10 cellular contexts compared by ENCODE assay signal in genomic region chr9:137113385-137114159, GRCh38. TPM values are rescaled to one million over a fixed set of nuclear protein-coding genes. Genes with fewer than 3 reads are reported as not detected.
DNase-seq lines count a peak whose midpoint lies in the region; ATAC-seq, FAIRE-seq and TF ChIP-seq lines count a peak whose summit lies in the region.
"Had no signal": no experiment of that assay in that cellular context is flagged by ENCODE, and none has a peak within 500 bp of the region (broad histone marks: within the 10 kb centered on the region; RNA-seq: fewer than 3 reads in every experiment).

No MANE protein-coding gene starts in this region.

- no peak overlapping the region for H2BK120ac ChIP-seq in H1 (replicated peaks; ENCODE audit: low read depth, low read length)

- no peak overlapping the region for H3K9ac ChIP-seq in H1 (replicated peaks in 1 of 4; ENCODE audit: extremely low read depth in 1 of 4, low read depth in 3 of 4, low read length in 3 of 4)

- POLR2A ChIA-PET in GM10248 (lab: Yijun Ruan, JAX), result interaction anchor here (0.6 to 0.9 kb wide), 2 partner anchors 123 to 129 kb away, joined by 3 to 4 read pairs; no protein-coding TSS in a partner anchor
- POLR2A ChIA-PET in T-cell (lab: Charles Lee), result interaction anchor here in 1 of 2 donors (0.7 kb wide), 1 partner anchor 17 kb away, joined by 11 read pairs; no protein-coding TSS in a partner anchor
- POLR2A ChIA-PET in H1 (lab: Charles Lee; ENCODE audit: partially characterized antibody), result interaction anchor here (0.6 to 1.3 kb wide), 9 partner anchors 13 to 131 kb away, joined by 3 to 4 read pairs (median 3); partner anchors contain the start of gene SSNA1

- H3K23ac ChIP-seq in H1 (ENCODE audit: insufficient read length), result no peak overlapping the region

- no peaks in the 10 kb centered on the region; a peak in 1 of 8 replicates for H3K36me3 ChIP-seq in H1 (ENCODE audit: control insufficient read depth in 2 of 4, insufficient read depth in 4 of 4, low read length in 3 of 4)

- no peaks in the 10 kb centered on the region for H3K9me3 Mint-ChIP-seq in T-cell

- peak; percentile 41 to 49 (median 44) for ATAC-seq in T-cell (replicated peaks in 1 of 4)

- DNase-seq in GM10248 (ENCODE audit: extremely low spot score) (peak; percentile 58), T-cell (peak in 15 of 34 experiments; percentile 19 to 45 (median 33)), H1 (ENCODE audit: low read depth in 1 of 2, low spot score in 2 of 2) (peak in 1 of 2 experiments; percentile 66), NCI-H2171 (lab: John Stamatoyannopoulos, UW) (no peak), HPDE6-E6E7 (ENCODE audit: extremely low spot score) (no peak), DMS114 treated with DMSO at 0.1 percent for 48 hours (lab: John Stamatoyannopoulos, UW; ENCODE audit: unreplicated experiment) (no peak), NCI-H128 (lab: John Stamatoyannopoulos, UW; ENCODE audit: unreplicated experiment) (no peak)
- peak; percentile 46 for DNase-seq in stimulated activated CD4-positive, alpha-beta T cell treated with anti-CD3 and anti-CD28 coated beads, Interleukin-4, amount 100 ng/mL, for 1 hour

- no peak overlapping the region for H3K4ac ChIP-seq in H1 (replicated peaks; ENCODE audit: insufficient read length, low read depth, low read length)

- no peaks in the 10 kb centered on the region for H3K79me1 ChIP-seq in H1 (ENCODE audit: low read depth, low read length)

- no peak overlapping the region for H2AFZ ChIP-seq in H1 (ENCODE audit: low read length)

- H3K36me3 Mint-ChIP-seq in T-cell, result peaks cover 3% of the 10 kb centered on the region

- H2BK5ac ChIP-seq in H1 (ENCODE audit: low read depth, low read length), result no peak overlapping the region

- TF ChIP-seq CTCF in GM10248 (IDR thresholded peaks at IDR 0.05; ENCODE audit: control extremely low read depth, extremely low read depth, low read depth, missing control alignments) (peak; percentile 3), H1 (IDR thresholded peaks at IDR 0.05; ENCODE audit: control extremely low read depth in 1 of 3, insufficient read depth in 1 of 3, low read depth in 1 of 3, low read length in 3 of 3) (peak in 1 of 3 experiments; percentile 35; a peak in 1 of 4 replicates)

- H4K8ac ChIP-seq in H1 (ENCODE audit: extremely low read depth, insufficient read depth, low read length), result no peak overlapping the region

- H3K27me3 Mint-ChIP-seq in T-cell, result no peaks in the 10 kb centered on the region

- 0 out of 2 replicates have a peak overlapping the region, but pooled peaks have one; percentile 9 for H2AK5ac ChIP-seq in H1 (ENCODE audit: low read depth, low read length)

- no peak overlapping the region; a peak in 1 of 8 replicates for H3K4me3 ChIP-seq in H1 (ENCODE audit: extremely low read depth in 1 of 4, insufficient read depth in 2 of 4, low read depth in 3 of 4, low read length in 4 of 4)

- no peak overlapping the region for H4K91ac ChIP-seq in H1 (replicated peaks; ENCODE audit: insufficient read length, low read length)

- H4K5ac ChIP-seq in H1 (ENCODE audit: insufficient read length, low read depth, low read length), result no peak overlapping the region

- no peak for TF ChIP-seq POLR2A in H1 (IDR thresholded peaks at IDR 0.05; ENCODE audit: control extremely low read depth in 1 of 2, low read depth in 2 of 2, low read length in 2 of 2)

- H2BK20ac ChIP-seq in H1 (ENCODE audit: low read length), result no peak overlapping the region

- H3K27me3 ChIP-seq in H1 (replicated peaks in 1 of 4; ENCODE audit: control insufficient read depth in 3 of 4, extremely low read depth in 1 of 4, insufficient read depth in 3 of 4, low read length in 3 of 4), result peaks cover 15 to 36% (median 30%) of the 10 kb centered on the region in 4 experiments

- H3K23me2 ChIP-seq in H1 (ENCODE audit: low read depth, low read length), result peaks cover 3% of the 10 kb centered on the region; the same call in 1 of the 2 replicates

- H3K14ac ChIP-seq in H1 (ENCODE audit: insufficient read length), result no peak overlapping the region

- H3K27ac Mint-ChIP-seq in T-cell, result peak overlapping the region; percentile 8 to 68

- H2BK12ac ChIP-seq in H1 (ENCODE audit: low read depth, low read length), result no peak overlapping the region

- no peak overlapping the region for H3K56ac ChIP-seq in H1 (replicated peaks; ENCODE audit: insufficient read length, low read depth, low read length)

- H3K27ac ChIP-seq in H1 (ENCODE audit: low read depth, low read length), result no peak overlapping the region

- peaks cover 5 to 7% (median 5%) of the 10 kb centered on the region in 3 donors for H3K4me1 Mint-ChIP-seq in T-cell

- H3K4me2 ChIP-seq in H1 (ENCODE audit: insufficient read depth in 1 of 2, low read depth in 2 of 2, low read length in 2 of 2), result peak overlapping the region; percentile 33 to 50; a peak in 2 of 4 replicates

- no peaks in the 10 kb centered on the region for H3K9me3 ChIP-seq in H1 (ENCODE audit: insufficient read depth in 2 of 2, low read depth in 1 of 2, low read length in 1 of 2)

- no peak; a peak in 2 of 4 replicates for TF ChIP-seq RAD21 in H1 (IDR thresholded peaks at IDR 0.05 in 1 of 2, conservative IDR thresholded peaks at IDR 0.05 in 1 of 2; ENCODE audit: low read depth in 2 of 2, low read length in 2 of 2)

- FAIRE-seq in H1 (lab: Jason Lieb, UNC), result no peak

- H3K18ac ChIP-seq in H1 (ENCODE audit: extremely low read depth, low read length), result no peak overlapping the region; the same call in 1 of the 2 replicates

- CTCF ChIA-PET in GM10248 (lab: Yijun Ruan, JAX), result interaction anchor here (0.9 to 1.4 kb wide), 4 partner anchors 18 to 123 kb away, joined by 3 to 4 read pairs (median 3); partner anchors contain the start of gene SSNA1
- CTCF ChIA-PET in T-cell (lab: Charles Lee), result interaction anchor here (0.6 to 0.9 kb wide), 3 partner anchors 18 to 212 kb away, joined by 3 read pairs; no protein-coding TSS in a partner anchor
- CTCF ChIA-PET in H1 (lab: Charles Lee; ENCODE audit: partially characterized antibody), result interaction anchor here (0.5 to 2.1 kb wide), 13 partner anchors 10 to 120 kb away, joined by 3 to 8 read pairs (median 3); partner anchors contain the start of genes NPDC1 and SAPCD2

- peaks cover 0 to 7% (median under 1%) of the 10 kb centered on the region in 4 experiments; a peak in 3 of 7 replicates for H3K4me1 ChIP-seq in H1 (replicated peaks in 1 of 4; ENCODE audit: control insufficient read depth in 3 of 4, insufficient read depth in 4 of 4, low read length in 3 of 4)

- H4K20me1 ChIP-seq in H1 (replicated peaks in 1 of 2; ENCODE audit: control insufficient read depth in 1 of 2, insufficient read depth in 2 of 2, low read length in 2 of 2), result peaks cover 0 to 4% of the 10 kb centered on the region in 2 experiments

- no peak for TF ChIP-seq EP300 in H1 (IDR thresholded peaks at IDR 0.05; ENCODE audit: borderline replicate concordance in 1 of 2, low read depth in 2 of 2, low read length in 2 of 2)

- H3K4me3 Mint-ChIP-seq in T-cell, result peak overlapping the region; percentile 68 to 78 (median 71)

- H3K79me2 ChIP-seq in H1 (ENCODE audit: control insufficient read depth in 1 of 2, insufficient read depth in 2 of 2, low read length in 2 of 2), result no peaks in the 10 kb centered on the region

- 70% methylated on average over 12 of the region's 66 CpGs; no CpG with 5 or more reads in 1 of the 2 experiments for WGBS in H1 (ENCODE audit: extremely low coverage in 1 of 2, insufficient coverage in 1 of 2, insufficient read length in 1 of 2, insufficient replicate concordance in 2 of 2, low coverage in 1 of 2, low lambda C conversion rate in 2 of 2, missing lambda C conversion rate in 1 of 2), 2 experiments

- no peak overlapping the region for H2BK15ac ChIP-seq in H1 (ENCODE audit: low read length)

RNA-seq across cellular contexts. Expression of gene DPP7, which starts 1.0 kb away (rescaled TPM):
- total RNA-seq in T-cell, result 100 to 1,000 TPM; 246 to 469 (median 425) TPM
- total RNA-seq in H1 (2021; fragmentation: NEBNext Ultra II Directional; extraction: Animal tissue kit (Norgen Biotek cat#: 25700)), result 21.2 and 21.5 TPM in 2 replicates
- polyA plus RNA-seq in H1 (2011; rRNA removed), result 26.8 and 34.7 TPM in 2 replicates
- 24.1 TPM for polyA plus RNA-seq in H1 (2011; cell fraction: cytosol; rRNA removed)
- polyA plus RNA-seq in H1 (2011; cell fraction: nucleus; rRNA removed), result 125 TPM
- polyA plus RNA-seq in H1 (2012, experiment 1 of 2), result 11.3 to 28.6 TPM (median 18.7 TPM) in 4 replicates
- polyA plus RNA-seq in H1 (2012, experiment 2 of 2), result 8.7 TPM
- polyA plus RNA-seq in H1 (2013, experiment 1 of 2), result 28.6 TPM
- polyA plus RNA-seq in H1 (2013, experiment 2 of 2), result 28.2 TPM
- polyA minus RNA-seq in H1 (2011; rRNA and poly(A)+ RNA removed), result 2.4 and 6.1 TPM in 2 replicates
- 11.8 TPM for polyA minus RNA-seq in H1 (2011; cell fraction: cytosol; rRNA and poly(A)+ RNA removed)
- polyA minus RNA-seq in H1 (2011; cell fraction: nucleus; rRNA and poly(A)+ RNA removed), result 10.2 TPM

RNA-seq across cellular contexts. Expression of gene GRIN1, which starts 25.4 kb away (rescaled TPM):
- total RNA-seq in T-cell, result not detected
- 2.1 TPM in 2 replicates for total RNA-seq in H1 (2021; fragmentation: NEBNext Ultra II Directional; extraction: Animal tissue kit (Norgen Biotek cat#: 25700))
- 0.48 and 1.3 TPM in 2 replicates for polyA plus RNA-seq in H1 (2011; rRNA removed)
- 1.6 TPM for polyA plus RNA-seq in H1 (2011; cell fraction: cytosol; rRNA removed)
- polyA plus RNA-seq in H1 (2011; cell fraction: nucleus; rRNA removed), result 9.3 TPM
- 1.1 to 3.2 TPM (median 2.7 TPM) in 4 replicates for polyA plus RNA-seq in H1 (2012, experiment 1 of 2)
- polyA plus RNA-seq in H1 (2012, experiment 2 of 2), result 0.91 TPM
- polyA plus RNA-seq in H1 (2013, experiment 1 of 2), result 2.0 TPM
- 2.1 TPM for polyA plus RNA-seq in H1 (2013, experiment 2 of 2)
- 0.39 and 1.5 TPM in 2 replicates for polyA minus RNA-seq in H1 (2011; rRNA and poly(A)+ RNA removed)
- not detected for polyA minus RNA-seq in H1 (2011; cell fraction: cytosol; rRNA and poly(A)+ RNA removed)
- polyA minus RNA-seq in H1 (2011; cell fraction: nucleus; rRNA and poly(A)+ RNA removed), result 3.2 TPM
- total RNA-seq: liver, subcutaneous adipose tissue had no signal

RNA-seq across cellular contexts. Expression of gene MAN1B1, which starts 26.8 kb away (rescaled TPM):
- total RNA-seq in T-cell, result 10 to 100 TPM; 62.0 to 91.5 (median 84.8) TPM
- 35.1 and 36.3 TPM in 2 replicates for total RNA-seq in H1 (2021; fragmentation: NEBNext Ultra II Directional; extraction: Animal tissue kit (Norgen Biotek cat#: 25700))
- 33.7 and 36.5 TPM in 2 replicates for polyA plus RNA-seq in H1 (2011; rRNA removed)
- 36.6 TPM for polyA plus RNA-seq in H1 (2011; cell fraction: cytosol; rRNA removed)
- 104 TPM for polyA plus RNA-seq in H1 (2011; cell fraction: nucleus; rRNA removed)
- polyA plus RNA-seq in H1 (2012, experiment 1 of 2), result 23.8 to 36.3 TPM (median 35.0 TPM) in 4 replicates
- 24.9 TPM for polyA plus RNA-seq in H1 (2012, experiment 2 of 2)
- 40.1 TPM for polyA plus RNA-seq in H1 (2013, experiment 1 of 2)
- polyA plus RNA-seq in H1 (2013, experiment 2 of 2), result 37.2 TPM
- 39.6 and 51.7 TPM in 2 replicates for polyA minus RNA-seq in H1 (2011; rRNA and poly(A)+ RNA removed)
- polyA minus RNA-seq in H1 (2011; cell fraction: cytosol; rRNA and poly(A)+ RNA removed), result 23.0 TPM
- polyA minus RNA-seq in H1 (2011; cell fraction: nucleus; rRNA and poly(A)+ RNA removed), result 36.5 TPM

RNA-seq across cellular contexts. Expression of gene UAP1L1, which starts 36.3 kb away (rescaled TPM):
- total RNA-seq in T-cell, result 10 to 100 TPM; 11.3 to 32.8 (median 19.3) TPM
- 5.4 and 5.5 TPM in 2 replicates for total RNA-seq in H1 (2021; fragmentation: NEBNext Ultra II Directional; extraction: Animal tissue kit (Norgen Biotek cat#: 25700))
- 2.0 and 3.5 TPM in 2 replicates for polyA plus RNA-seq in H1 (2011; rRNA removed)
- 1.9 TPM for polyA plus RNA-seq in H1 (2011; cell fraction: cytosol; rRNA removed)
- polyA plus RNA-seq in H1 (2011; cell fraction: nucleus; rRNA removed), result 8.3 TPM
- polyA plus RNA-seq in H1 (2012, experiment 1 of 2), result 2.1 to 3.6 TPM (median 2.8 TPM) in 4 replicates
- 2.6 TPM for polyA plus RNA-seq in H1 (2012, experiment 2 of 2)
- polyA plus RNA-seq in H1 (2013, experiment 1 of 2), result 4.1 TPM
- polyA plus RNA-seq in H1 (2013, experiment 2 of 2), result 3.7 TPM
- polyA minus RNA-seq in H1 (2011; rRNA and poly(A)+ RNA removed), result 0.78 and 0.88 TPM in 2 replicates
- polyA minus RNA-seq in H1 (2011; cell fraction: cytosol; rRNA and poly(A)+ RNA removed), result 0.66 TPM
- 1.1 TPM for polyA minus RNA-seq in H1 (2011; cell fraction: nucleus; rRNA and poly(A)+ RNA removed)

RNA-seq across cellular contexts. Expression of gene SAPCD2, which starts 43.2 kb away (rescaled TPM):
- total RNA-seq in T-cell, result 1 to 10 TPM in 1 of 5 donors, under 1 TPM in 4; 0.33 to 1.0 (median 0.83) TPM
- 30.3 and 32.1 TPM in 2 replicates for total RNA-seq in H1 (2021; fragmentation: NEBNext Ultra II Directional; extraction: Animal tissue kit (Norgen Biotek cat#: 25700))
- 12.7 and 17.3 TPM in 2 replicates for polyA plus RNA-seq in H1 (2011; rRNA removed)
- 16.3 TPM for polyA plus RNA-seq in H1 (2011; cell fraction: cytosol; rRNA removed)
- polyA plus RNA-seq in H1 (2011; cell fraction: nucleus; rRNA removed), result 40.0 TPM
- polyA plus RNA-seq in H1 (2012, experiment 1 of 2), result 13.5 to 18.1 TPM (median 16.6 TPM) in 4 replicates
- polyA plus RNA-seq in H1 (2012, experiment 2 of 2), result 15.7 TPM
- 32.1 TPM for polyA plus RNA-seq in H1 (2013, experiment 1 of 2)
- polyA plus RNA-seq in H1 (2013, experiment 2 of 2), result 29.5 TPM
- 6.3 and 6.7 TPM in 2 replicates for polyA minus RNA-seq in H1 (2011; rRNA and poly(A)+ RNA removed)
- 13.4 TPM for polyA minus RNA-seq in H1 (2011; cell fraction: cytosol; rRNA and poly(A)+ RNA removed)
- 24.1 TPM for polyA minus RNA-seq in H1 (2011; cell fraction: nucleus; rRNA and poly(A)+ RNA removed)

Comparison
In these comparisons a context has a peak if more than half of its experiments do, and no peak if none do; other contexts are left out.
1. DNase-seq: peak in GM10248 (single experiment) and stimulated activated CD4-positive, alpha-beta T cell treated with anti-CD3 and anti-CD28 coated beads, Interleukin-4, amount 100 ng/mL, for 1 hour (single experiment); none in NCI-H2171 (single experiment), HPDE6-E6E7 (single experiment), DMS114 treated with DMSO at 0.1 percent for 48 hours (single experiment) and NCI-H128 (single experiment).
2. RNA of gene DPP7, which starts 1.0 kb away (total RNA-seq): 246 to 469 TPM in T-cell; 21.2 to 21.5 TPM in H1; every median in the first group is over 10 times any median in the second.